In genomic region chr6:40877362-40877761, GRCh38 we compare ENCODE assay signal across 20 cellular contexts.
DNase-seq lines count a peak whose midpoint lies in the region; ATAC-seq and TF ChIP-seq lines count a peak whose summit lies in the region.
"Had no signal": no experiment of that assay in that cellular context is flagged by ENCODE, and none has a peak within 500 bp of the region (broad histone marks: within the 10 kb centered on the region; RNA-seq: fewer than 3 reads in every experiment).

No MANE protein-coding gene starts in this region.

- H3K9me3 Mint-ChIP-seq in activated naive CD4-positive, alpha-beta T cell treated with anti-CD3 and anti-CD28 coated beads, Interleukin-2, amount 50 U/mL, for 72 hours = peaks cover 0 to 5% of the 10 kb centered on the region in 2 donors

- POLR2A ChIA-PET in HEK293T (lab: Yijun Ruan, JAX) = no interaction called here

- CTCF ChIA-PET in HEK293T (lab: Yijun Ruan, JAX) = no interaction called here

- H3K36me3 Mint-ChIP-seq in activated naive CD4-positive, alpha-beta T cell treated with anti-CD3 and anti-CD28 coated beads, Interleukin-2, amount 50 U/mL, for 72 hours = peaks cover 0 to 4% of the 10 kb centered on the region in 2 donors

- peak; percentile 96 to 99 for ATAC-seq in activated naive CD4-positive, alpha-beta T cell treated with anti-CD3 and anti-CD28 coated beads, Interleukin-2, amount 50 U/mL, for 72 hours

- no peak overlapping the region for H3K27ac Mint-ChIP-seq in activated naive CD4-positive, alpha-beta T cell treated with anti-CD3 and anti-CD28 coated beads, Interleukin-2, amount 50 U/mL, for 72 hours

- peak; percentile 0 to 27 for DNase-seq in activated CD4-positive, alpha-beta T cell treated with anti-CD3 and anti-CD28 coated beads for 24 hours (ENCODE audit: low read depth in 2 of 2)
- no peak for DNase-seq in activated CD4-positive, alpha-beta T cell treated with anti-CD3 and anti-CD28 coated beads for 4 hours
- peak; percentile 53 for DNase-seq in M059J (ENCODE audit: low read depth)
- peak in 1 of 2 donors; percentile 50 for DNase-seq in activated naive CD4-positive, alpha-beta T cell treated with anti-CD3 and anti-CD28 coated beads, Interleukin-2, amount 50 U/mL, for 72 hours (ENCODE audit: low spot score in 2 of 2)
- peak; percentile 18 to 32 for DNase-seq in stimulated activated CD4-positive, alpha-beta T cell treated with anti-CD3 and anti-CD28 coated beads, Interleukin-2, amount 100 ng/mL, for 24 hours
- DNase-seq in HEK293T (ENCODE audit: extremely low spot score) = no peak
- no peak for DNase-seq in medulla oblongata (ENCODE audit: extremely low spot score)
- no peak for DNase-seq in NK-92 treated with Interleukin-12 subunit alpha and Interleukin-12 subunit beta, amount 100 ng/mL, for 24 hours (lab: John Stamatoyannopoulos, UW)
- DNase-seq: 8988T; activated effector memory CD4-positive, alpha-beta T cell treated with anti-CD3 and anti-CD28 coated beads, Interleukin-2, amount 50 U/mL, for 16 hours; BE2C; Calu3; foreskin melanocyte; left ventricle myocardium inferior; MG63; NCI-H1930; occipital lobe; SIG-M5; stimulated activated naive CD4-positive, alpha-beta T cell; upper lobe of left lung had no signal

TF ChIP-seq in HEK293T, 16 proteins besides CTCF, POLR2A, EP300 and RAD21:
- TF ChIP-seq TARDBP (IDR thresholded peaks at IDR 0.05) (no peak), ZNF384 (IDR thresholded peaks at IDR 0.05) (no peak), LEF1 (IDR thresholded peaks at IDR 0.05; ENCODE audit: borderline replicate concordance) (no peak), HDGF (IDR thresholded peaks at IDR 0.05; ENCODE audit: borderline replicate concordance) (no peak), NFRKB (IDR thresholded peaks at IDR 0.05) (no peak), SUZ12 (IDR thresholded peaks at IDR 0.05) (no peak), BHLHE40 (IDR thresholded peaks at IDR 0.05; ENCODE audit: borderline replicate concordance) (no peak), ARNT (IDR thresholded peaks at IDR 0.05) (no peak)

Comparison
In these comparisons a context has a peak if more than half of its experiments do, and no peak if none do; other contexts are left out.
1. DNase-seq: peak in activated CD4-positive, alpha-beta T cell treated with anti-CD3 and anti-CD28 coated beads for 24 hours (2 of 2), M059J (single experiment) and stimulated activated CD4-positive, alpha-beta T cell treated with anti-CD3 and anti-CD28 coated beads, Interleukin-2, amount 100 ng/mL, for 24 hours (2 of 2); none in activated CD4-positive, alpha-beta T cell treated with anti-CD3 and anti-CD28 coated beads for 4 hours (0 of 2), HEK293T (single experiment), medulla oblongata (single experiment) and NK-92 treated with Interleukin-12 subunit alpha and Interleukin-12 subunit beta, amount 100 ng/mL, for 24 hours (single experiment).